17 cellular contexts compared by ENCODE assay signal in genomic region chr2:86256300-86256699, GRCh38. TPM values are rescaled to one million over a fixed set of nuclear protein-coding genes. Genes with fewer than 3 reads are reported as not detected.
A peak's percentile ranks its signal among the peaks of the same experiment; 100 is the strongest.
DNase-seq lines count a peak whose midpoint lies in the region; ATAC-seq, FAIRE-seq and TF ChIP-seq lines count a peak whose summit lies in the region.
"Had no signal": no experiment of that assay in that cellular context is flagged by ENCODE, and none has a peak within 500 bp of the region (broad histone marks: within the 10 kb centered on the region; RNA-seq: fewer than 3 reads in every experiment).

No MANE protein-coding gene starts in this region.

- ATAC-seq in HepG2 (no peak), right lobe of liver (no peak)

- POLR2A ChIA-PET in HepG2 (lab: Yijun Ruan, JAX), result no interaction called here

- H2AFZ ChIP-seq in HepG2 (ENCODE audit: low read length) (peak overlapping the region; percentile 33), keratinocyte (ENCODE audit: control insufficient read depth, low read length) (peak overlapping the region; percentile 72)

- TF ChIP-seq CTCF in HepG2 (CRISPR knock-in tag; IDR thresholded peaks at IDR 0.05) (no peak), right lobe of liver (IDR thresholded peaks at IDR 0.05) (no peak), esophagus squamous epithelium (IDR thresholded peaks at IDR 0.05) (no peak), keratinocyte (optimal IDR thresholded peaks at IDR 0.05 in 1 of 3, IDR thresholded peaks at IDR 0.05 in 1 of 3, conservative IDR thresholded peaks at IDR 0.05 in 1 of 3; ENCODE audit: extremely low read depth in 1 of 3, insufficient read depth in 2 of 3, low read length in 3 of 3) (no peak)

- peaks cover 1 to 31% of the 10 kb centered on the region in 2 experiments; a peak in 4 of 5 replicates for H3K27me3 ChIP-seq in HepG2 (ENCODE audit: control insufficient read depth in 1 of 2, insufficient read depth in 2 of 2, low read length in 2 of 2)
- no peaks in the 10 kb centered on the region for H3K27me3 ChIP-seq in right lobe of liver
- H3K27me3 ChIP-seq in esophagus squamous epithelium, result no peaks in the 10 kb centered on the region
- H3K27me3 ChIP-seq in keratinocyte (ENCODE audit: control insufficient read depth, extremely low read depth, insufficient read depth, low read length), result no peaks in the 10 kb centered on the region
- H3K27me3 ChIP-seq in stomach smooth muscle (ENCODE audit: control insufficient read depth in 1 of 2, insufficient read depth in 2 of 2, low read length in 2 of 2), result no peaks in the 10 kb centered on the region
- H3K27me3 ChIP-seq: BE2C had no signal

- TF ChIP-seq EP300 in HepG2 (IDR thresholded peaks at IDR 0.05; ENCODE audit: low read depth in 2 of 2, low read length in 2 of 2) (no peak), HepG2 (CRISPR knock-in tag; IDR thresholded peaks at IDR 0.05; ENCODE audit: borderline replicate concordance) (no peak)

- no peak for FAIRE-seq in HepG2 (lab: Jason Lieb, UNC)
- FAIRE-seq in keratinocyte (lab: Jason Lieb, UNC), result no peak
- FAIRE-seq: D721Med, G401.6, GM12891, GM19239 had no signal

- H3K9me1 ChIP-seq in keratinocyte (ENCODE audit: control insufficient read depth, extremely low read depth, insufficient read depth, low read length), result no peaks in the 10 kb centered on the region

- H3K9me3 ChIP-seq in HepG2 (ENCODE audit: low read length) (no peaks in the 10 kb centered on the region), right lobe of liver (no peaks in the 10 kb centered on the region), esophagus squamous epithelium (no peaks in the 10 kb centered on the region), keratinocyte (ENCODE audit: control insufficient read depth, low read depth, low read length) (no peaks in the 10 kb centered on the region), stomach smooth muscle (ENCODE audit: control insufficient read depth in 2 of 2, low read length in 2 of 2) (no peaks in the 10 kb centered on the region)
- H3K9me3 ChIP-seq: BE2C, Caco-2, HAP-1 had no signal

- H3K27ac ChIP-seq in HepG2 (ENCODE audit: extremely low read length, insufficient read depth, low read length), result no peak overlapping the region
- no peak overlapping the region for H3K27ac ChIP-seq in right lobe of liver
- peak overlapping the region in 3 of 4 donors; percentile 8 to 48 (median 43) for H3K27ac ChIP-seq in esophagus squamous epithelium
- H3K27ac ChIP-seq in keratinocyte (ENCODE audit: control insufficient read depth, insufficient read depth, low read length), result no peak overlapping the region
- peak overlapping the region; percentile 76 for H3K27ac ChIP-seq in stomach smooth muscle (ENCODE audit: low read length)
- no peak overlapping the region for H3K27ac ChIP-seq in substantia nigra (ENCODE audit: low read depth, low read length, poor library complexity, severe bottlenecking)

- H3K9ac ChIP-seq in HepG2 (ENCODE audit: insufficient read depth, low read depth, low read length), result no peak overlapping the region
- no peak overlapping the region for H3K9ac ChIP-seq in keratinocyte (ENCODE audit: control insufficient read depth, extremely low read depth, insufficient read depth, low read length)
- H3K9ac ChIP-seq in stomach smooth muscle (ENCODE audit: low read length in 2 of 2), result no peak overlapping the region

- H4K20me1 ChIP-seq in HepG2 (ENCODE audit: insufficient read depth, low read length) (no peaks in the 10 kb centered on the region), keratinocyte (ENCODE audit: control insufficient read depth, extremely low read depth, insufficient read depth, low read length) (no peaks in the 10 kb centered on the region)

- H3K36me3 ChIP-seq in HepG2 (replicated peaks in 1 of 2; ENCODE audit: control insufficient read depth in 1 of 2, insufficient read depth in 2 of 2, low read length in 2 of 2), result no peaks in the 10 kb centered on the region
- no peaks in the 10 kb centered on the region for H3K36me3 ChIP-seq in right lobe of liver
- no peaks in the 10 kb centered on the region for H3K36me3 ChIP-seq in esophagus squamous epithelium
- H3K36me3 ChIP-seq in keratinocyte (ENCODE audit: control insufficient read depth in 2 of 2, extremely low read depth in 1 of 2, insufficient read depth in 2 of 2, low read length in 2 of 2), result no peaks in the 10 kb centered on the region
- H3K36me3 ChIP-seq in stomach smooth muscle (ENCODE audit: control insufficient read depth in 2 of 2, insufficient read depth in 2 of 2, low read length in 2 of 2), result peaks cover 0 to 4% of the 10 kb centered on the region in 2 donors
- H3K36me3 ChIP-seq: BE2C, HAP-1 had no signal

- H3K79me2 ChIP-seq in HepG2 (ENCODE audit: insufficient read depth, low read length) (no peaks in the 10 kb centered on the region), keratinocyte (ENCODE audit: control insufficient read depth, insufficient read depth, low read length) (no peaks in the 10 kb centered on the region)

- in situ Hi-C loops in HepG2 (cut with HindIII; ENCODE audit: extremely low pct_ligation_motif_present, low pct_unique_long_range_greater_than_20kb), result no loop called here
- in situ Hi-C loops in ACHN (cut with HindIII; ENCODE audit: low pct_ligation_motif_present, low pct_unique_long_range_greater_than_20kb, low sequenced_read_pairs), result no loop called here

- H3K4me2 ChIP-seq in HepG2 (ENCODE audit: low read depth, low read length) (no peak overlapping the region), keratinocyte (ENCODE audit: control insufficient read depth, extremely low read depth, insufficient read depth, low read depth, low read length) (no peak overlapping the region)

- H3K4me3 ChIP-seq in HepG2 (replicated peaks in 1 of 3; ENCODE audit: insufficient read depth in 1 of 3, low read depth in 2 of 3, low read length in 3 of 3) (no peak overlapping the region), right lobe of liver (no peak overlapping the region), esophagus squamous epithelium (no peak overlapping the region), keratinocyte (ENCODE audit: control insufficient read depth in 2 of 3, extremely low read depth in 1 of 3, insufficient read depth in 2 of 3, low read depth in 1 of 3, low read length in 3 of 3) (no peak overlapping the region), stomach smooth muscle (ENCODE audit: low read length in 2 of 2) (no peak overlapping the region)
- H3K4me3 ChIP-seq: HAP-1 had no signal

- CTCF ChIA-PET in HepG2 (lab: Yijun Ruan, JAX; ENCODE audit: low intra/inter-chr PET ratio, low total read pairs), result no interaction called here

- WGBS in HepG2 (ENCODE audit: low lambda C conversion rate), result 63% methylated on average over 4 of the region's 4 CpGs
- 87% methylated on average over 4 of the region's 4 CpGs for WGBS in right lobe of liver (ENCODE audit: insufficient coverage, low coverage, low lambda C conversion rate, missing lambda C conversion rate)
- WGBS in esophagus squamous epithelium, 2 donors, result 83 to 100% methylated on average over 4 of the region's 4 CpGs

- TF ChIP-seq RAD21 in HepG2 (CRISPR knock-in tag; IDR thresholded peaks at IDR 0.05), result no peak

- dilution Hi-C loops in keratinocyte (cut with MboI; ENCODE audit: extremely low pct_ligation_motif_present, low sequenced_read_pairs), result no loop called here

- no peak for TF ChIP-seq POLR2A in HepG2 (IDR thresholded peaks at IDR 0.05; ENCODE audit: insufficient read depth in 1 of 2, low read depth in 2 of 2, low read length in 2 of 2)
- no peak for TF ChIP-seq POLR2A in right lobe of liver (IDR thresholded peaks at IDR 0.05)
- no peak for TF ChIP-seq POLR2A in esophagus squamous epithelium (IDR thresholded peaks at IDR 0.05)

- intact Hi-C loops in HepG2 (cut with micrococcal nuclease; ENCODE audit: unreplicated experiment), result no loop called here
- intact Hi-C loops in right lobe of liver (cut with DNase I), result no loop called here
- intact Hi-C loops in esophagus squamous epithelium (cut with DNase I), result no loop called here

- no TSS peak for BruUV-seq in HepG2 (replicated peaks; lab: Mats Ljungman, UMichigan)

- DNase-seq in HepG2 (ENCODE audit: low spot score), result no peak
- no peak for DNase-seq in right lobe of liver
- no peak for DNase-seq in esophagus squamous epithelium (lab: John Stamatoyannopoulos, UW)
- DNase-seq in keratinocyte (ENCODE audit: low read depth, low spot score), result no peak
- no peak for DNase-seq in substantia nigra (lab: John Stamatoyannopoulos, UW)
- DNase-seq in cerebellar nuclear complex (lab: John Stamatoyannopoulos, UW), result no peak
- no peak for DNase-seq in ACHN
- DNase-seq: BE2C; C1 segment of cervical spinal cord; Caco-2; CD4-positive, CD25-positive, alpha-beta regulatory T cell had no signal

- H3K4me1 ChIP-seq in HepG2 (ENCODE audit: insufficient read depth, low read length), result peaks cover 26% of the 10 kb centered on the region
- no peaks in the 10 kb centered on the region for H3K4me1 ChIP-seq in right lobe of liver
- peaks cover 5 to 49% (median 13%) of the 10 kb centered on the region in 3 donors for H3K4me1 ChIP-seq in esophagus squamous epithelium
- peaks cover 18% of the 10 kb centered on the region for H3K4me1 ChIP-seq in keratinocyte (ENCODE audit: control insufficient read depth, extremely low read depth, insufficient read depth, low read length)
- H3K4me1 ChIP-seq in stomach smooth muscle (ENCODE audit: control insufficient read depth, insufficient read depth, low read length), result peaks cover 39% of the 10 kb centered on the region
- H3K4me1 ChIP-seq: BE2C had no signal

RNA-seq across cellular contexts. Expression of gene MRPL35, which starts 57.0 kb away (rescaled TPM):
- total RNA-seq in HepG2 (2016; rRNA removed; fragmentation: Illumina TruSeq; extraction: Trizol), result 97.1 and 152 TPM in 2 replicates
- total RNA-seq in HepG2 (2016; cell fraction: cytosol; rRNA removed; fragmentation: Illumina TruSeq; extraction: Trizol; ENCODE audit: low read depth), result 25.4 and 27.6 TPM in 2 replicates
- total RNA-seq in HepG2 (2016; cell fraction: insoluble cytoplasmic fraction; rRNA removed; fragmentation: Illumina TruSeq; extraction: Trizol), result 97.8 and 161 TPM in 2 replicates
- 21.6 and 28.9 TPM in 2 replicates for total RNA-seq in HepG2 (2016; cell fraction: membrane; rRNA removed; fragmentation: Illumina TruSeq; extraction: Trizol)
- total RNA-seq in HepG2 (2016; cell fraction: nucleus; rRNA removed; fragmentation: Illumina TruSeq; extraction: Trizol), result 35.9 and 40.2 TPM in 2 replicates
- 80.5 and 86.1 TPM in 2 replicates for polyA plus RNA-seq in HepG2 (2011; rRNA removed)
- polyA plus RNA-seq in HepG2 (2011; cell fraction: cytosol; rRNA removed), result 62.3 and 68.7 TPM in 2 replicates
- 40.2 and 46.3 TPM in 2 replicates for polyA plus RNA-seq in HepG2 (2011; cell fraction: nucleus; rRNA removed)
- 31.5 and 48.9 TPM in 2 replicates for polyA plus RNA-seq in HepG2 (2012)
- polyA plus RNA-seq in HepG2 (2016; cell fraction: cytosol; fragmentation: Illumina TruSeq; extraction: Trizol; ENCODE audit: low read depth), result 21.8 and 23.1 TPM in 2 replicates
- polyA plus RNA-seq in HepG2 (2016; cell fraction: insoluble cytoplasmic fraction; fragmentation: Illumina TruSeq; extraction: Trizol; ENCODE audit: low read depth), result 148 and 150 TPM in 2 replicates
- 17.2 and 19.6 TPM in 2 replicates for polyA plus RNA-seq in HepG2 (2016; cell fraction: membrane; fragmentation: Illumina TruSeq; extraction: Trizol; ENCODE audit: low read depth)
- 55.3 and 64.5 TPM in 2 replicates for polyA plus RNA-seq in HepG2 (2016; cell fraction: nucleus; fragmentation: Illumina TruSeq; extraction: Trizol; ENCODE audit: insufficient read depth, low read depth)
- polyA minus RNA-seq in HepG2 (2011; rRNA and poly(A)+ RNA removed; ENCODE audit: low replicate concordance), result 143 and 152 TPM in 2 replicates
- polyA minus RNA-seq in HepG2 (2011; cell fraction: cytosol; rRNA and poly(A)+ RNA removed), result 21.9 and 30.4 TPM in 2 replicates
- 27.9 and 35.1 TPM in 2 replicates for polyA minus RNA-seq in HepG2 (2011; cell fraction: nucleus; rRNA and poly(A)+ RNA removed)
- 10 to 100 TPM; 21.1 to 42.2 (median 24.1) TPM for total RNA-seq in right lobe of liver
- 10 to 100 TPM; 23.0 to 30.8 (median 29.3) TPM for total RNA-seq in esophagus squamous epithelium
- polyA plus RNA-seq in keratinocyte, result 65.3 to 76.4 TPM (median 71.9 TPM) in 3 replicates
- polyA plus RNA-seq in keratinocyte (2011; ENCODE audit: low read depth), result 10.8 TPM
- 50.9 and 76.6 TPM in 2 replicates for polyA plus RNA-seq in keratinocyte (2011; cell fraction: cytosol; rRNA removed)
- polyA plus RNA-seq in keratinocyte (2011; cell fraction: nucleus; rRNA removed), result 46.7 and 47.5 TPM in 2 replicates
- polyA plus RNA-seq in keratinocyte (2012; ENCODE audit: low replicate concordance), result 18.7 and 41.6 TPM in 2 replicates
- polyA minus RNA-seq in keratinocyte, result 23.8 to 48.2 TPM (median 25.5 TPM) in 3 replicates
- polyA minus RNA-seq in keratinocyte (2011; cell fraction: cytosol; rRNA and poly(A)+ RNA removed), result 12.5 TPM
- polyA minus RNA-seq in keratinocyte (2011; cell fraction: nucleus; rRNA and poly(A)+ RNA removed), result 14.4 and 23.8 TPM in 2 replicates

Comparison
In these comparisons a context has a peak if more than half of its experiments do, and no peak if none do; other contexts are left out.
1. H3K27ac ChIP-seq: peak in esophagus squamous epithelium (3 of 4) and stomach smooth muscle (single experiment); none in HepG2 (single experiment), right lobe of liver (0 of 3), keratinocyte (single experiment) and substantia nigra (single experiment).